23 cellular contexts compared by ENCODE assay signal in the genomic region with DNA sequence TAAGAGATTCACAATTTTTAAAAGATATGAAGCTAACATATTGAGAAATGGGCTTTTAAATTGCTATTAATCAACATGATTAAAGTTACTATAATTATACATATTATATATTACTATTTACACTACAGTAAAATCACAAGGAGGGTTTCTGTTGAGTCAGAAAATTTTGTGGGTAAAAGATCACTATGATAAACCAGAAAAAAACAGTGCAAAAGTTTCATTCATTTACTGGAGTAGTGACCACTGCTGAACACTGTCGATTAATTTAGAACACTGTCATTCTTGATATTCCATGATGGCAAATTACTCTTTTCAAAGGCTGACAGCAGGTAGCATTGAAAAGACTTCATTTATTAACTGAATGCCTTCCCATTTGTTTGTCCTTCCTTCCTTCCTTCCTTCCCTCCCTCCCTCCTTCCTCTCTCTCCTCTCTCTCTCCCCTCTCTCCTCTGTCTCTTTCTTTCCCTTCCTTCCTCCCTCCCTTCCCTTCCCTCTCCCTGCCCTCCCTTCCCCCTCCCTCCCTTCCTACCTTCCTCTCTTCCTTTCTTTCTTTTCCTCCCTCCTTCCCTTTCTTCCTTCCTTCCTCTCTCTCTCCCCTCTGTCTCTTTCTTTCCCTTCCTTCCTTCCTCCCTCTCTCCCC. TPM values are rescaled to one million over a fixed set of nuclear protein-coding genes. Genes with fewer than 3 reads are reported as not detected.
DNase-seq lines count a peak whose midpoint lies in the region; ATAC-seq, FAIRE-seq and TF ChIP-seq lines count a peak whose summit lies in the region.
"Had no signal": no experiment of that assay in that cellular context is flagged by ENCODE, and none has a peak within 500 bp of the region (broad histone marks: within the 10 kb centered on the region; RNA-seq: fewer than 3 reads in every experiment).

No MANE protein-coding gene starts in this region.

- no peak for ATAC-seq in HepG2
- no peak for ATAC-seq in right lobe of liver
- peak; percentile 65 for ATAC-seq in stimulated activated effector memory CD8-positive, alpha-beta T cell treated with anti-CD3 and anti-CD28 coated beads, Interleukin-12 subunit alpha, Interleukin-12 subunit beta, amount 100 ng/mL, for 72 hours
- ATAC-seq in GM21381 (IDR thresholded peaks at IDR 0.05; ENCODE audit: unreplicated experiment) = no peak
- ATAC-seq: A549 had no signal

- no peak overlapping the region for H3K4me2 ChIP-seq in HepG2 (ENCODE audit: low read depth, low read length)
- H3K4me2 ChIP-seq: A549; BLaER1 treated with 17β-estradiol and CSF1 and Interleukin-3, amounts not matched to agents 10 nM and 100 nM had no signal

- peak overlapping the region; percentile 63 for H3K27ac Mint-ChIP-seq in stimulated activated effector memory CD8-positive, alpha-beta T cell treated with anti-CD3 and anti-CD28 coated beads, Interleukin-12 subunit alpha, Interleukin-12 subunit beta, amount 100 ng/mL, for 72 hours
- H3K27ac Mint-ChIP-seq in Caco-2 (ENCODE audit: unreplicated experiment) = no peak overlapping the region

- no peak overlapping the region for H3K4me3 Mint-ChIP-seq in stimulated activated effector memory CD8-positive, alpha-beta T cell treated with anti-CD3 and anti-CD28 coated beads, Interleukin-12 subunit alpha, Interleukin-12 subunit beta, amount 100 ng/mL, for 72 hours
- H3K4me3 Mint-ChIP-seq in Caco-2 (ENCODE audit: unreplicated experiment) = no peak overlapping the region
- H3K4me3 Mint-ChIP-seq: CD4-positive, alpha-beta memory T cell had no signal

- H3K36me3 ChIP-seq in HepG2 (replicated peaks in 1 of 2; ENCODE audit: control insufficient read depth in 1 of 2, insufficient read depth in 2 of 2, low read length in 2 of 2) = no peaks in the 10 kb centered on the region
- H3K36me3 ChIP-seq in right lobe of liver = no peaks in the 10 kb centered on the region
- H3K36me3 ChIP-seq in SK-N-MC (ENCODE audit: insufficient read depth, low read length) = no peaks in the 10 kb centered on the region
- H3K36me3 ChIP-seq in Caco-2 (ENCODE audit: control insufficient read depth, insufficient read depth, low read length) = no peaks in the 10 kb centered on the region
- H3K36me3 ChIP-seq: BE2C; BLaER1 treated with 17β-estradiol and CSF1 and Interleukin-3, amounts not matched to agents 10 nM and 100 nM had no signal

- H3K9ac ChIP-seq in HepG2 (ENCODE audit: insufficient read depth, low read depth, low read length) = no peak overlapping the region
- H3K9ac ChIP-seq in SK-N-MC (ENCODE audit: insufficient read length) = no peak overlapping the region
- H3K9ac ChIP-seq: BLaER1 treated with 17β-estradiol and CSF1 and Interleukin-3, amounts not matched to agents 10 nM and 100 nM; GM23248 had no signal

- no peaks in the 10 kb centered on the region for H3K9me3 Mint-ChIP-seq in stimulated activated effector memory CD8-positive, alpha-beta T cell treated with anti-CD3 and anti-CD28 coated beads, Interleukin-12 subunit alpha, Interleukin-12 subunit beta, amount 100 ng/mL, for 72 hours
- H3K9me3 Mint-ChIP-seq in Caco-2 (ENCODE audit: unreplicated experiment) = no peaks in the 10 kb centered on the region
- H3K9me3 Mint-ChIP-seq: CD4-positive, alpha-beta memory T cell had no signal

- WGBS in HepG2 (ENCODE audit: low lambda C conversion rate) = 56% methylated on average over 1 of the region's 1 CpG
- WGBS in right lobe of liver (ENCODE audit: insufficient coverage, low coverage, low lambda C conversion rate, missing lambda C conversion rate) = 79% methylated on average over 1 of the region's 1 CpG

- no peak for FAIRE-seq in HepG2 (lab: Jason Lieb, UNC)
- FAIRE-seq: A549, G401.6, GM12892, H1 had no signal

- no TSS peak for BruUV-seq in HepG2 (replicated peaks; lab: Mats Ljungman, UMichigan)
- no TSS peak for BruUV-seq in Caco-2 (replicated peaks; lab: Mats Ljungman, UMichigan)

- CTCF ChIA-PET in HepG2 (lab: Yijun Ruan, JAX; ENCODE audit: low intra/inter-chr PET ratio, low total read pairs) = interaction anchor here (2.6 kb wide), 1 partner anchor 35 kb away, joined by 29 read pairs; no protein-coding TSS in a partner anchor
- CTCF ChIA-PET in Caco-2 (lab: Charles Lee) = no interaction called here

- intact Hi-C loops in HepG2 (cut with micrococcal nuclease; ENCODE audit: unreplicated experiment) = no loop called here
- intact Hi-C loops in right lobe of liver (cut with DNase I) = no loop called here
- intact Hi-C loops in Caco-2 (cut with micrococcal nuclease; ENCODE audit: unreplicated experiment) = no loop called here

- in situ Hi-C loops in HepG2 (cut with HindIII; ENCODE audit: extremely low pct_ligation_motif_present, low pct_unique_long_range_greater_than_20kb) = loop anchor here (5.0 kb wide), 1 partner anchor 34 kb away; no protein-coding TSS in a partner anchor

- H3K4me1 Mint-ChIP-seq in stimulated activated effector memory CD8-positive, alpha-beta T cell treated with anti-CD3 and anti-CD28 coated beads, Interleukin-12 subunit alpha, Interleukin-12 subunit beta, amount 100 ng/mL, for 72 hours = peaks cover 9% of the 10 kb centered on the region
- H3K4me1 Mint-ChIP-seq in Caco-2 (ENCODE audit: low read depth, unreplicated experiment) = no peaks in the 10 kb centered on the region
- H3K4me1 Mint-ChIP-seq: CD4-positive, alpha-beta memory T cell had no signal

- H3K4me1 ChIP-seq in HepG2 (ENCODE audit: insufficient read depth, low read length) (no peaks in the 10 kb centered on the region), right lobe of liver (no peaks in the 10 kb centered on the region), Caco-2 (no peaks in the 10 kb centered on the region)
- H3K4me1 ChIP-seq: A549; BE2C; BLaER1 treated with 17β-estradiol and CSF1 and Interleukin-3, amounts not matched to agents 10 nM and 100 nM had no signal

- peaks cover 3% of the 10 kb centered on the region for H3K27me3 Mint-ChIP-seq in Caco-2 (ENCODE audit: insufficient read depth, unreplicated experiment)
- H3K27me3 Mint-ChIP-seq: CD4-positive, alpha-beta memory T cell had no signal

- no peak overlapping the region for H3K4me3 ChIP-seq in HepG2 (replicated peaks in 1 of 3; ENCODE audit: insufficient read depth in 1 of 3, low read depth in 2 of 3, low read length in 3 of 3)
- no peak overlapping the region for H3K4me3 ChIP-seq in right lobe of liver
- H3K4me3 ChIP-seq in SK-N-MC = no peak overlapping the region
- H3K4me3 ChIP-seq in Caco-2 (ENCODE audit: low read depth, low read length) = no peak overlapping the region
- H3K4me3 ChIP-seq: A549; BLaER1 treated with 17β-estradiol and CSF1 and Interleukin-3, amounts not matched to agents 10 nM and 100 nM; GM23248 had no signal

- H2AFZ ChIP-seq in HepG2 (ENCODE audit: low read length) = no peak overlapping the region
- H2AFZ ChIP-seq: GM23248 had no signal

- TF ChIP-seq EP300 in HepG2 (IDR thresholded peaks at IDR 0.05; ENCODE audit: low read depth in 2 of 2, low read length in 2 of 2) = no peak
- TF ChIP-seq EP300 in HepG2 (CRISPR knock-in tag; IDR thresholded peaks at IDR 0.05; ENCODE audit: borderline replicate concordance) = no peak

- peaks cover 5% of the 10 kb centered on the region for H3K36me3 Mint-ChIP-seq in stimulated activated effector memory CD8-positive, alpha-beta T cell treated with anti-CD3 and anti-CD28 coated beads, Interleukin-12 subunit alpha, Interleukin-12 subunit beta, amount 100 ng/mL, for 72 hours
- no peaks in the 10 kb centered on the region for H3K36me3 Mint-ChIP-seq in Caco-2 (ENCODE audit: insufficient read depth, unreplicated experiment)

- no peaks in the 10 kb centered on the region for H3K9me3 ChIP-seq in HepG2 (ENCODE audit: low read length)
- H3K9me3 ChIP-seq in right lobe of liver = no peaks in the 10 kb centered on the region
- no peaks in the 10 kb centered on the region for H3K9me3 ChIP-seq in SK-N-MC (ENCODE audit: low read depth, low read length)
- H3K9me3 ChIP-seq in Caco-2 = no peaks in the 10 kb centered on the region
- H3K9me3 ChIP-seq: A549; BE2C; BLaER1 treated with 17β-estradiol and CSF1 and Interleukin-3, amounts not matched to agents 10 nM and 100 nM had no signal

- no peaks in the 10 kb centered on the region for H3K27me3 ChIP-seq in HepG2 (ENCODE audit: control insufficient read depth in 1 of 2, insufficient read depth in 2 of 2, low read length in 2 of 2)
- no peaks in the 10 kb centered on the region for H3K27me3 ChIP-seq in right lobe of liver
- H3K27me3 ChIP-seq in Caco-2 (replicated peaks; ENCODE audit: control insufficient read depth, insufficient read depth, low read length) = no peaks in the 10 kb centered on the region
- H3K27me3 ChIP-seq: BE2C; BLaER1 treated with 17β-estradiol and CSF1 and Interleukin-3, amounts not matched to agents 10 nM and 100 nM had no signal

- H3K79me2 ChIP-seq in HepG2 (ENCODE audit: insufficient read depth, low read length) = no peaks in the 10 kb centered on the region

- no peak for TF ChIP-seq RAD21 in HepG2 (CRISPR knock-in tag; IDR thresholded peaks at IDR 0.05)

- TF ChIP-seq CTCF in HepG2 (CRISPR knock-in tag; IDR thresholded peaks at IDR 0.05) = no peak
- no peak for TF ChIP-seq CTCF in right lobe of liver (IDR thresholded peaks at IDR 0.05)
- TF ChIP-seq CTCF in Caco-2 (IDR thresholded peaks at IDR 0.05; ENCODE audit: insufficient read depth in 1 of 2, low read depth in 1 of 2, low read length in 1 of 2, severe bottlenecking in 1 of 2, unreplicated experiment in 1 of 2) = no peak

- POLR2A ChIA-PET in HepG2 (lab: Yijun Ruan, JAX) (no interaction called here), Caco-2 (lab: Charles Lee) (no interaction called here)

- DNase-seq in HepG2 (ENCODE audit: low spot score) = no peak
- no peak for DNase-seq in right lobe of liver
- DNase-seq in SK-N-MC (ENCODE audit: low read depth, low spot score) = no peak
- DNase-seq in stimulated activated effector memory CD8-positive, alpha-beta T cell treated with anti-CD3 and anti-CD28 coated beads, Interleukin-12 subunit alpha, Interleukin-12 subunit beta, amount 100 ng/mL, for 72 hours (ENCODE audit: low spot score in 2 of 2) = no peak
- DNase-seq in Caco-2 = no peak
- no peak for DNase-seq in NCI-H69 (lab: John Stamatoyannopoulos, UW)
- DNase-seq: 8988T; ACHN; AML-193; BE2C; CD4-positive, alpha-beta memory T cell; COR-L47; DMS153; DND-41; GM23248; H7; HCEC 1CT had no signal

- no peak overlapping the region for H3K27ac ChIP-seq in HepG2 (ENCODE audit: extremely low read length, insufficient read depth, low read length)
- H3K27ac ChIP-seq in right lobe of liver = no peak overlapping the region
- peak overlapping the region; percentile 47; the same call in 1 of the 2 replicates for H3K27ac ChIP-seq in SK-N-MC
- H3K27ac ChIP-seq: A549; BLaER1 treated with 17β-estradiol and CSF1 and Interleukin-3, amounts not matched to agents 10 nM and 100 nM; GM23248 had no signal

- H4K20me1 ChIP-seq in HepG2 (ENCODE audit: insufficient read depth, low read length) = no peaks in the 10 kb centered on the region
- H4K20me1 ChIP-seq: BLaER1 treated with 17β-estradiol and CSF1 and Interleukin-3, amounts not matched to agents 10 nM and 100 nM had no signal

- TF ChIP-seq POLR2A in HepG2 (IDR thresholded peaks at IDR 0.05; ENCODE audit: insufficient read depth in 1 of 2, low read depth in 2 of 2, low read length in 2 of 2) = no peak
- no peak for TF ChIP-seq POLR2A in right lobe of liver (IDR thresholded peaks at IDR 0.05)

RNA-seq across cellular contexts. Expression of a gene that starts 9.1 kb away (rescaled TPM):
- 1,582 and 1,828 TPM in 2 replicates for total RNA-seq in HepG2 (2016; rRNA removed; fragmentation: Illumina TruSeq; extraction: Trizol)
- total RNA-seq in HepG2 (2016; cell fraction: cytosol; rRNA removed; fragmentation: Illumina TruSeq; extraction: Trizol; ENCODE audit: low read depth) = 1,696 and 1,837 TPM in 2 replicates
- 1,614 and 1,854 TPM in 2 replicates for total RNA-seq in HepG2 (2016; cell fraction: insoluble cytoplasmic fraction; rRNA removed; fragmentation: Illumina TruSeq; extraction: Trizol)
- 2,885 and 2,896 TPM in 2 replicates for total RNA-seq in HepG2 (2016; cell fraction: membrane; rRNA removed; fragmentation: Illumina TruSeq; extraction: Trizol)
- total RNA-seq in HepG2 (2016; cell fraction: nucleus; rRNA removed; fragmentation: Illumina TruSeq; extraction: Trizol) = 536 and 570 TPM in 2 replicates
- 821 and 1,001 TPM in 2 replicates for polyA plus RNA-seq in HepG2 (2011; rRNA removed)
- polyA plus RNA-seq in HepG2 (2011; cell fraction: cytosol; rRNA removed) = 439 and 690 TPM in 2 replicates
- polyA plus RNA-seq in HepG2 (2011; cell fraction: nucleus; rRNA removed) = 155 and 199 TPM in 2 replicates
- 2,415 and 2,431 TPM in 2 replicates for polyA plus RNA-seq in HepG2 (2012)
- 1,871 and 1,975 TPM in 2 replicates for polyA plus RNA-seq in HepG2 (2016; cell fraction: cytosol; fragmentation: Illumina TruSeq; extraction: Trizol; ENCODE audit: low read depth)
- 1,486 and 1,548 TPM in 2 replicates for polyA plus RNA-seq in HepG2 (2016; cell fraction: insoluble cytoplasmic fraction; fragmentation: Illumina TruSeq; extraction: Trizol; ENCODE audit: low read depth)
- polyA plus RNA-seq in HepG2 (2016; cell fraction: membrane; fragmentation: Illumina TruSeq; extraction: Trizol; ENCODE audit: low read depth) = 2,231 and 2,379 TPM in 2 replicates
- polyA plus RNA-seq in HepG2 (2016; cell fraction: nucleus; fragmentation: Illumina TruSeq; extraction: Trizol; ENCODE audit: insufficient read depth, low read depth) = 898 and 917 TPM in 2 replicates
- 39.0 and 111 TPM in 2 replicates for polyA minus RNA-seq in HepG2 (2011; rRNA and poly(A)+ RNA removed; ENCODE audit: low replicate concordance)
- 190 and 222 TPM in 2 replicates for polyA minus RNA-seq in HepG2 (2011; cell fraction: cytosol; rRNA and poly(A)+ RNA removed)
- 95.4 and 108 TPM in 2 replicates for polyA minus RNA-seq in HepG2 (2011; cell fraction: nucleus; rRNA and poly(A)+ RNA removed)
- total RNA-seq in right lobe of liver = 100 to 1,000 TPM; 234 to 275 (median 255) TPM
- 880 and 900 TPM in 2 replicates for total RNA-seq in Caco-2 (2022)

RNA-seq across cellular contexts. Expression of a gene that starts 19.2 kb away (rescaled TPM):
- total RNA-seq in HepG2 (2016; rRNA removed; fragmentation: Illumina TruSeq; extraction: Trizol) (1.1 and 1.2 TPM in 2 replicates), right lobe of liver (1 to 10 TPM; 1.5 to 3.2 (median 2.4) TPM), Caco-2 (2022) (2.4 and 2.5 TPM in 2 replicates)
- total RNA-seq in HepG2 (2016; cell fraction: cytosol; rRNA removed; fragmentation: Illumina TruSeq; extraction: Trizol; ENCODE audit: low read depth) = 1.1 and 1.4 TPM in 2 replicates
- total RNA-seq in HepG2 (2016; cell fraction: insoluble cytoplasmic fraction; rRNA removed; fragmentation: Illumina TruSeq; extraction: Trizol) = 1.4 and 1.7 TPM in 2 replicates
- total RNA-seq in HepG2 (2016; cell fraction: membrane; rRNA removed; fragmentation: Illumina TruSeq; extraction: Trizol) = 0.76 and 1.5 TPM in 2 replicates
- 2.3 and 3.3 TPM in 2 replicates for total RNA-seq in HepG2 (2016; cell fraction: nucleus; rRNA removed; fragmentation: Illumina TruSeq; extraction: Trizol)
- polyA plus RNA-seq in HepG2 (2011; rRNA removed) = 1.6 and 1.8 TPM in 2 replicates
- polyA plus RNA-seq in HepG2 (2011; cell fraction: cytosol; rRNA removed) = 1.2 TPM in 2 replicates
- 1.4 and 1.7 TPM in 2 replicates for polyA plus RNA-seq in HepG2 (2011; cell fraction: nucleus; rRNA removed)
- 0.71 and 1.1 TPM in 2 replicates for polyA plus RNA-seq in HepG2 (2012)
- 0.15 TPM in 1 of 2 replicates, not detected in the other for polyA plus RNA-seq in HepG2 (2016; cell fraction: cytosol; fragmentation: Illumina TruSeq; extraction: Trizol; ENCODE audit: low read depth)
- polyA plus RNA-seq in HepG2 (2016; cell fraction: insoluble cytoplasmic fraction; fragmentation: Illumina TruSeq; extraction: Trizol; ENCODE audit: low read depth) = 0.75 and 0.84 TPM in 2 replicates
- 0.14 and 0.26 TPM in 2 replicates for polyA plus RNA-seq in HepG2 (2016; cell fraction: membrane; fragmentation: Illumina TruSeq; extraction: Trizol; ENCODE audit: low read depth)
- 1.8 and 2.3 TPM in 2 replicates for polyA plus RNA-seq in HepG2 (2016; cell fraction: nucleus; fragmentation: Illumina TruSeq; extraction: Trizol; ENCODE audit: insufficient read depth, low read depth)
- 5.8 and 6.4 TPM in 2 replicates for polyA minus RNA-seq in HepG2 (2011; rRNA and poly(A)+ RNA removed; ENCODE audit: low replicate concordance)
- 1.8 and 2.3 TPM in 2 replicates for polyA minus RNA-seq in HepG2 (2011; cell fraction: cytosol; rRNA and poly(A)+ RNA removed)
- polyA minus RNA-seq in HepG2 (2011; cell fraction: nucleus; rRNA and poly(A)+ RNA removed) = 4.4 and 5.5 TPM in 2 replicates
